Comparison of ENCODE assay signal across 8 cellular contexts in genomic region chr18:13216732-13217465, GRCh38. TPM values are rescaled to one million over a fixed set of nuclear protein-coding genes. Genes with fewer than 3 reads are reported as not detected.
DNase-seq lines count a peak whose midpoint lies in the region; ATAC-seq and TF ChIP-seq lines count a peak whose summit lies in the region.

No MANE protein-coding gene starts in this region.

- 0 out of 2 replicates have a peak, but pooled peaks have one; percentile 45 for TF ChIP-seq CTCF in GM12874 (IDR thresholded peaks at IDR 0.05; ENCODE audit: insufficient read depth, low read depth, low read length)
- TF ChIP-seq CTCF in activated B cell treated with CpG ODN at 0.5 μM for 24 hours (IDR thresholded peaks at IDR 0.05): no peak
- TF ChIP-seq CTCF in mesothelial cell of epicardium (IDR thresholded peaks at IDR 0.05; ENCODE audit: unreplicated experiment): no peak

- DNase-seq in activated B cell treated with CpG ODN at 0.5 μM for 24 hours (peak; percentile 40), dermis blood vessel endothelial cell (peak; percentile 64), mesothelial cell of epicardium (ENCODE audit: low spot score in 2 of 2, unreplicated experiment in 2 of 2) (peak; percentile 54 to 70), NCI-H187 (lab: John Stamatoyannopoulos, UW) (no peak), NCI-H2029 (lab: John Stamatoyannopoulos, UW) (no peak)

- H3K4me3 Mint-ChIP-seq in activated B cell treated with CpG ODN at 0.5 μM for 24 hours: peak overlapping the region; percentile 79
- peak overlapping the region; percentile 72 for H3K4me3 Mint-ChIP-seq in mesothelial cell of epicardium
- H3K4me3 Mint-ChIP-seq in stimulated activated naive CD8-positive, alpha-beta T cell treated with anti-CD3 and anti-CD28 coated beads, Interleukin-15, Interleukin-2, amounts not matched to agents 100 ng/mL and 50 ng/mL, for 24 hours: peak overlapping the region; percentile 76

- POLR2A ChIA-PET in activated B cell treated with CpG ODN at 0.5 μM for 24 hours (lab: Charles Lee): interaction anchor here (1.5 kb wide), 1 partner anchor 341 kb away, joined by 6 read pairs; no protein-coding TSS in a partner anchor

- ATAC-seq in HG03460 (IDR thresholded peaks at IDR 0.05; ENCODE audit: unreplicated experiment): peak; percentile 30
- peak; percentile 68 for ATAC-seq in activated B cell treated with CpG ODN at 0.5 μM for 24 hours (ENCODE audit: low read depth)

- H3K27me3 Mint-ChIP-seq in activated B cell treated with CpG ODN at 0.5 μM for 24 hours (peaks cover 50% of the 10 kb centered on the region), mesothelial cell of epicardium (ENCODE audit: low read depth) (peaks cover 46% of the 10 kb centered on the region)
- peaks cover 53% of the 10 kb centered on the region for H3K27me3 Mint-ChIP-seq in stimulated activated naive CD8-positive, alpha-beta T cell treated with anti-CD3 and anti-CD28 coated beads, Interleukin-15, Interleukin-2, amounts not matched to agents 100 ng/mL and 50 ng/mL, for 24 hours

- H3K36me3 Mint-ChIP-seq in activated B cell treated with CpG ODN at 0.5 μM for 24 hours (ENCODE audit: low read depth) (no peaks in the 10 kb centered on the region), mesothelial cell of epicardium (no peaks in the 10 kb centered on the region)
- no peaks in the 10 kb centered on the region for H3K36me3 Mint-ChIP-seq in stimulated activated naive CD8-positive, alpha-beta T cell treated with anti-CD3 and anti-CD28 coated beads, Interleukin-15, Interleukin-2, amounts not matched to agents 100 ng/mL and 50 ng/mL, for 24 hours (ENCODE audit: low read depth)

- no peaks in the 10 kb centered on the region for H3K9me3 Mint-ChIP-seq in activated B cell treated with CpG ODN at 0.5 μM for 24 hours
- H3K9me3 Mint-ChIP-seq in mesothelial cell of epicardium: no peaks in the 10 kb centered on the region
- no peaks in the 10 kb centered on the region for H3K9me3 Mint-ChIP-seq in stimulated activated naive CD8-positive, alpha-beta T cell treated with anti-CD3 and anti-CD28 coated beads, Interleukin-15, Interleukin-2, amounts not matched to agents 100 ng/mL and 50 ng/mL, for 24 hours

- CTCF ChIA-PET in activated B cell treated with CpG ODN at 0.5 μM for 24 hours (lab: Charles Lee): interaction anchor here (0.9 to 1.9 kb wide), 12 partner anchors 57 to 596 kb away, joined by 3 to 20 read pairs (median 4); no protein-coding TSS in a partner anchor

- H3K4me1 Mint-ChIP-seq in activated B cell treated with CpG ODN at 0.5 μM for 24 hours (peaks cover 16% of the 10 kb centered on the region), mesothelial cell of epicardium (peaks cover 39% of the 10 kb centered on the region)
- H3K4me1 Mint-ChIP-seq in stimulated activated naive CD8-positive, alpha-beta T cell treated with anti-CD3 and anti-CD28 coated beads, Interleukin-15, Interleukin-2, amounts not matched to agents 100 ng/mL and 50 ng/mL, for 24 hours (ENCODE audit: low read depth): peaks cover 39% of the 10 kb centered on the region

- intact Hi-C loops in activated B cell treated with CpG ODN at 0.5 μM for 24 hours (cut with micrococcal nuclease): loop anchor here (1.0 to 5.0 kb wide), 8 partner anchors 165 to 915 kb away; partner anchors contain the start of genes FAM210A, RNMT and ZNF519

- H3K27ac Mint-ChIP-seq in activated B cell treated with CpG ODN at 0.5 μM for 24 hours (no peak overlapping the region), mesothelial cell of epicardium (no peak overlapping the region)
- H3K27ac Mint-ChIP-seq in stimulated activated naive CD8-positive, alpha-beta T cell treated with anti-CD3 and anti-CD28 coated beads, Interleukin-15, Interleukin-2, amounts not matched to agents 100 ng/mL and 50 ng/mL, for 24 hours: peak overlapping the region; percentile 61

RNA-seq across cellular contexts. Expression of gene LDLRAD4, which starts 1.7 kb away (rescaled TPM):
- total RNA-seq in activated B cell treated with CpG ODN at 0.5 μM for 24 hours (66.9 and 70.1 TPM in 2 replicates), dermis blood vessel endothelial cell (15.9 and 20.1 TPM in 2 replicates), mesothelial cell of epicardium (26.2 to 29.7 TPM (median 29.2 TPM) in 3 replicates)

Comparison
In these comparisons a context has a peak if more than half of its experiments do, and no peak if none do; other contexts are left out.
1. DNase-seq: peak in activated B cell treated with CpG ODN at 0.5 μM for 24 hours (single experiment), dermis blood vessel endothelial cell (single experiment) and mesothelial cell of epicardium (2 of 2); none in NCI-H187 (0 of 2) and NCI-H2029 (single experiment).
2. Peak in every context shown above with its lines, with median percentiles within 50 percentile points of each other: H3K4me3 Mint-ChIP-seq.